In genomic region chr10:85061401-85061800, GRCh38 we compare ENCODE assay signal across 32 cellular contexts.
"Had no signal": no experiment of that assay in that cellular context is flagged by ENCODE, and none has a peak within 500 bp of the region (broad histone marks: within the 10 kb centered on the region; RNA-seq: fewer than 3 reads in every experiment).

No MANE protein-coding gene starts in this region.

- H3K27me3 ChIP-seq: SJCRH30 had no signal

- DNase-seq: Karpas-422, KBM-7, NCI-H1048, NCI-H1092 treated with DMSO at 0.1 percent for 48 hours, NCI-H1105 treated with DMSO at 0.1 percent for 48 hours, NCI-H1417, NCI-H1436, NCI-H146, NCI-H1694, NCI-H187, NCI-H1930, NCI-H2029 treated with DMSO at 0.1 percent for 48 hours, NCI-H2081 treated with DMSO at 0.1 percent for 48 hours, NCI-H2107, NCI-H2171, NCI-H226, NCI-H446, NCI-H510A treated with DMSO at 0.1 percent for 48 hours, NCI-H524 treated with DMSO at 0.1 percent for 48 hours, NCI-H526 treated with DMSO at 0.1 percent for 48 hours, NCI-H774, PC-9, SHP77, SIG-M5, SJCRH30, T-cell had no signal

- H3K9me3 ChIP-seq: SJCRH30 had no signal

- H3K4me3 ChIP-seq: PC-9, SJCRH30, SK-N-MC had no signal

- H3K27ac ChIP-seq: KMS-11, PC-9, RWPE1, SJCRH30, SK-N-MC had no signal

- ATAC-seq: Panc1, Right ventricle myocardium inferior, SK-N-SH treated with all-trans-retinoic acid at 6 μM for 48 hours, T-cell had no signal

- H3K4me2 ChIP-seq: KMS-11, PC-9 had no signal

- H3K9ac ChIP-seq: KMS-11 had no signal

- H2AFZ ChIP-seq: PC-9 had no signal

- H3K4me1 ChIP-seq: SJCRH30 had no signal

- H3K36me3 ChIP-seq: SJCRH30 had no signal
